Comparison of ENCODE assay signal across 1 cellular context in the genomic region with DNA sequence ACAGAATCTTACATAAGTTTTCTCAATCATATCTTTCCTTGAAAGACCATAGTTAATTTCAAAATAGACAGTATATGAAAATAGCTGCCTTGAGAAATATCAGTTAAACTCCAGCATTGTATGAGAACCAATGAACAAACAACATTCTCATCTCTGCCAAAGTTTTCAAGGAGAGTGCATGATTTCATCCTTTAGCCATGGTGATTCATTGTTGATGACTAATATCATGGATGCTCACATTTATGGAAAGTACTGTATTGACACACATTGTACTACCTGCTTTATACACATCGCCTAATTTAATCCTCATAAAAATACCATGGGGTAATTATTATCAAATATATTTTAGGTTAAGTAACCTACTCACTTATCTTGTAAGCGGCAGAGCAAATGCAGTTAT.
TF ChIP-seq lines count a peak whose summit lies in the region.

No MANE protein-coding gene starts in this region.

TF ChIP-seq in HepG2, 621 proteins besides CTCF, POLR2A, EP300 and RAD21 (continued from another document):
- TF ChIP-seq, protein P1, sequence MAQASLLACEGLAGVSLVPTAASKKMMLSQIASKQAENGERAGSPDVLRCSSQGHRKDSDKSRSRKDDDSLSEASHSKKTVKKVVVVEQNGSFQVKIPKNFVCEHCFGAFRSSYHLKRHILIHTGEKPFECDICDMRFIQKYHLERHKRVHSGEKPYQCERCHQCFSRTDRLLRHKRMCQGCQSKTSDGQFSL (CRISPR knock-in tag; IDR thresholded peaks at IDR 0.05), result no peak
- TF ChIP-seq ZNF746 (CRISPR knock-in tag; IDR thresholded peaks at IDR 0.05), result no peak
- no peak for TF ChIP-seq RAD51 (IDR thresholded peaks at IDR 0.05; ENCODE audit: borderline replicate concordance)
- no peak for TF ChIP-seq MAFF (IDR thresholded peaks at IDR 0.05; ENCODE audit: low read depth, low read length)
- no peak for TF ChIP-seq CCAR2 (optimal IDR thresholded peaks at IDR 0.05; ENCODE audit: low read depth, low read length)
- no peak for TF ChIP-seq HOXA7 (CRISPR knock-in tag; IDR thresholded peaks at IDR 0.05)
- TF ChIP-seq ZNF484 (CRISPR knock-in tag; IDR thresholded peaks at IDR 0.05; ENCODE audit: borderline replicate concordance, low read depth), result no peak
- TF ChIP-seq PHF21A (CRISPR knock-in tag; IDR thresholded peaks at IDR 0.05), result no peak
- TF ChIP-seq REPIN1 (CRISPR knock-in tag; IDR thresholded peaks at IDR 0.05; ENCODE audit: borderline replicate concordance, low read depth), result no peak
